Comparison of ENCODE assay signal across 15 cellular contexts in genomic region chr6:5937936-5938706, GRCh38.
DNase-seq lines count a peak whose midpoint lies in the region; ATAC-seq and TF ChIP-seq lines count a peak whose summit lies in the region.
"Had no signal": no experiment of that assay in that cellular context is flagged by ENCODE, and none has a peak within 500 bp of the region (broad histone marks: within the 10 kb centered on the region; RNA-seq: fewer than 3 reads in every experiment).

No MANE protein-coding gene starts in this region.

- H3K36me3 ChIP-seq in A673 (ENCODE audit: insufficient read depth, low read length, poor library complexity, severe bottlenecking) (no peaks in the 10 kb centered on the region), SJCRH30 (no peaks in the 10 kb centered on the region), gastroesophageal sphincter (no peaks in the 10 kb centered on the region)

- H3K27me3 ChIP-seq in A673 (replicated peaks; ENCODE audit: insufficient read depth, low read depth, low read length, poor library complexity) (no peaks in the 10 kb centered on the region), SJCRH30 (no peaks in the 10 kb centered on the region), gastroesophageal sphincter (peaks cover 3% of the 10 kb centered on the region)

- DNase-seq in A673 (ENCODE audit: low spot score) (no peak), SJCRH30 (peak; percentile 14 to 35), retina (peak; percentile 46), NCI-H226 (no peak), HK-2 (ENCODE audit: unreplicated experiment) (no peak), RWPE1 (ENCODE audit: low spot score) (no peak)
- DNase-seq: Caco-2; CD4-positive, alpha-beta T cell; HCEC 1CT; KBM-7; NCI-H1417; NCI-H187; NCI-H526 treated with DMSO at 0.1 percent for 48 hours; Right ventricle myocardium superior had no signal

- ATAC-seq in gastroesophageal sphincter = no peak

- H3K4me1 ChIP-seq in A673 (ENCODE audit: insufficient read depth, low read length, poor library complexity, severe bottlenecking) = peaks cover 24% of the 10 kb centered on the region
- peaks cover 21% of the 10 kb centered on the region for H3K4me1 ChIP-seq in SJCRH30
- H3K4me1 ChIP-seq in gastroesophageal sphincter = peaks cover 0 to 17% (median 4%) of the 10 kb centered on the region in 3 donors
- H3K4me1 ChIP-seq: Caco-2 had no signal

- no TSS peak for BruUV-seq in A673 (replicated peaks; lab: Mats Ljungman, UMichigan)

- CTCF ChIA-PET in A673 (lab: Charles Lee) = no interaction called here
- CTCF ChIA-PET in RWPE1 (lab: Yijun Ruan, JAX) = interaction anchor here (0.7 kb wide), 1 partner anchor 160 kb away, joined by 7 read pairs; no protein-coding TSS in a partner anchor

- intact Hi-C loops in A673 (cut with micrococcal nuclease; ENCODE audit: unreplicated experiment) = no loop called here

- no peak for TF ChIP-seq POLR2A in gastroesophageal sphincter (IDR thresholded peaks at IDR 0.05)

- H3K27ac ChIP-seq in A673 (ENCODE audit: low read depth, low read length, poor library complexity, severe bottlenecking) = peak overlapping the region; percentile 17
- peak overlapping the region; percentile 92 for H3K27ac ChIP-seq in SJCRH30
- H3K27ac ChIP-seq in gastroesophageal sphincter = peak overlapping the region in 3 of 4 donors; percentile 5 to 23 (median 6)
- no peak overlapping the region for H3K27ac ChIP-seq in RWPE1

- no peak overlapping the region for H3K4me3 ChIP-seq in A673 (ENCODE audit: low read depth, low read length, poor library complexity, severe bottlenecking)
- no peak overlapping the region for H3K4me3 ChIP-seq in SJCRH30
- no peak overlapping the region for H3K4me3 ChIP-seq in gastroesophageal sphincter

- TF ChIP-seq CTCF in A673 (conservative IDR thresholded peaks at IDR 0.05; ENCODE audit: low read depth, low read length) (no peak), gastroesophageal sphincter (IDR thresholded peaks at IDR 0.05) (no peak), RWPE1 (conservative IDR thresholded peaks at IDR 0.05; ENCODE audit: low read depth) (no peak)

- POLR2A ChIA-PET in A673 (lab: Charles Lee; ENCODE audit: low non-redundant PET) (no interaction called here), RWPE1 (lab: Yijun Ruan, JAX; ENCODE audit: low non-redundant PET) (no interaction called here)

- WGBS in gastroesophageal sphincter (ENCODE audit: low coverage in 1 of 2), 2 donors = 77 to 97% methylated on average over 5 to 6 of the region's 19 CpGs

- H3K9me3 ChIP-seq in A673 (ENCODE audit: low read depth, low read length, poor library complexity, severe bottlenecking) (peaks cover 2% of the 10 kb centered on the region), SJCRH30 (replicated peaks) (no peaks in the 10 kb centered on the region), gastroesophageal sphincter (peaks cover 0 to 9% (median 0%) of the 10 kb centered on the region in 3 donors)
- H3K9me3 ChIP-seq: Caco-2 had no signal

- TF ChIP-seq EP300 in gastroesophageal sphincter (IDR thresholded peaks at IDR 0.05) = no peak

Comparison
In these comparisons a context has a peak if more than half of its experiments do, and no peak if none do; other contexts are left out.
1. DNase-seq: peak in SJCRH30 (2 of 2) and retina (single experiment); none in A673 (single experiment), NCI-H226 (single experiment), HK-2 (single experiment) and RWPE1 (single experiment).